ENCODE assay signal across 2 cellular contexts in genomic region chr2:240630771-240631560, GRCh38.
TF ChIP-seq lines count a peak whose summit lies in the region.

No MANE protein-coding gene starts in this region.

TF ChIP-seq in SK-N-SH, 30 proteins besides CTCF, POLR2A, EP300 and RAD21 (continued from another document):
- TF ChIP-seq SMC3 (IDR thresholded peaks at IDR 0.05; ENCODE audit: low read depth, low read length) (no peak), TEAD4 (IDR thresholded peaks at IDR 0.05; ENCODE audit: borderline replicate concordance, insufficient read depth) (no peak), TCF12 (IDR thresholded peaks at IDR 0.05) (no peak), POLR2AphosphoS5 (IDR thresholded peaks at IDR 0.05; ENCODE audit: low read depth, low read length) (no peak), ZBTB33 (IDR thresholded peaks at IDR 0.05; ENCODE audit: borderline replicate concordance, low read depth) (no peak), FOXJ3 (CRISPR knock-in tag; IDR thresholded peaks at IDR 0.05) (no peak), MAX (IDR thresholded peaks at IDR 0.05; ENCODE audit: low read depth) (no peak), NRF1 (IDR thresholded peaks at IDR 0.05; ENCODE audit: low read depth, low read length) (no peak), NFIC (IDR thresholded peaks at IDR 0.05; ENCODE audit: borderline replicate concordance) (no peak), GABPA (IDR thresholded peaks at IDR 0.05; ENCODE audit: low read depth) (no peak)

TF ChIP-seq in SK-N-SH treated with all-trans-retinoic acid at 6 μM for 48 hours, 23 proteins besides CTCF, POLR2A, EP300 and RAD21 (continued from another document):
- no peak for TF ChIP-seq CREB5 (CRISPR knock-in tag; IDR thresholded peaks at IDR 0.05; ENCODE audit: low read depth)
- no peak for TF ChIP-seq TOX (CRISPR knock-in tag; IDR thresholded peaks at IDR 0.05; ENCODE audit: borderline replicate concordance)
- no peak for TF ChIP-seq TCF4 (CRISPR knock-in tag; IDR thresholded peaks at IDR 0.05; ENCODE audit: borderline replicate concordance)
- no peak for TF ChIP-seq ARNTL (CRISPR knock-in tag; IDR thresholded peaks at IDR 0.05; ENCODE audit: borderline replicate concordance, low read depth)
